In the genomic region with DNA sequence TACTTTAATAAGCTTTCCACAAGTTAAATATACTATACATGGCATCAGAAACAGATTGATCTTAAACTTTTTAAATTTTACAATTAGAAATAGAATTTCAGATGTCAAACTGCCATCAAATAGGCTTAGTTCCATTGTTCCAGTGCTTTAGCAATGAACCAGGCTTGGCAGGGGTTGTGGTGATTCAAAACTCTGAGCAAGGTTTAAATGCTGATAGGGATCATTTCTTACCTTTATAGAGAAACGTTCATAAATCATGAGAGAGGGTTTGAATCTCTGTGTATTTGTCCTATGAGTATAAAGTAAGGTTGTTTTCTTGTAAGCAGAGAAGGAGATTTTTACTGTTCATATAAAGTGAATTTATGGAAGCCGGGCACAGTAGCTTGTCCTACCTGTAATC, we compare ENCODE assay signal across 24 cellular contexts.
A peak's percentile ranks its signal among the peaks of the same experiment; 100 is the strongest.
DNase-seq lines count a peak whose midpoint lies in the region; ATAC-seq and TF ChIP-seq lines count a peak whose summit lies in the region.
"Had no signal": no experiment of that assay in that cellular context is flagged by ENCODE, and none has a peak within 500 bp of the region (broad histone marks: within the 10 kb centered on the region; RNA-seq: fewer than 3 reads in every experiment).

No MANE protein-coding gene starts in this region.

- no peak for TF ChIP-seq EP300 in tibial nerve (IDR thresholded peaks at IDR 0.05)

- H3K9me3 ChIP-seq in PC-3 (ENCODE audit: low read length): no peaks in the 10 kb centered on the region
- no peaks in the 10 kb centered on the region for H3K9me3 ChIP-seq in prostate gland
- H3K9me3 ChIP-seq in tibial nerve: peaks cover 0 to 3% (median 0%) of the 10 kb centered on the region in 4 donors
- H3K9me3 ChIP-seq: BE2C, BLaER1 had no signal

- H3K4me3 ChIP-seq in PC-3 (ENCODE audit: low read length): no peak overlapping the region
- no peak overlapping the region for H3K4me3 ChIP-seq in prostate gland
- no peak overlapping the region for H3K4me3 ChIP-seq in tibial nerve
- H3K4me3 ChIP-seq: BLaER1, GM12878 had no signal

- H3K4me2 ChIP-seq in PC-3 (ENCODE audit: low read length): no peak overlapping the region
- H3K4me2 ChIP-seq: BLaER1 had no signal

- POLR2A ChIA-PET in PC-3 (lab: Charles Lee; ENCODE audit: unreplicated experiment): no interaction called here

- CTCF ChIA-PET in PC-3 (lab: Charles Lee): no interaction called here

- H3K36me3 Mint-ChIP-seq in activated T-helper 17 cell treated with anti-CD3 and anti-CD28 coated beads, Interleukin-2, amount 50 U/mL, for 72 hours (ENCODE audit: low read depth): no peaks in the 10 kb centered on the region
- H3K36me3 Mint-ChIP-seq: CD14-positive monocyte; CD4-positive, alpha-beta memory T cell; CD4-positive, CD25-positive, alpha-beta regulatory T cell; CD8-positive, alpha-beta memory T cell had no signal

- BruUV-seq in PC-3 (replicated peaks; lab: Mats Ljungman, UMichigan): no TSS peak

- no peaks in the 10 kb centered on the region for H3K79me2 ChIP-seq in PC-3 (ENCODE audit: low read length)

- H3K9ac ChIP-seq in PC-3 (ENCODE audit: low read length): no peak overlapping the region
- H3K9ac ChIP-seq: BLaER1 had no signal

- H3F3A ChIP-seq in PC-3 (ENCODE audit: low read length, unreplicated experiment): no peaks in the 10 kb centered on the region

- H3K27ac Mint-ChIP-seq in activated T-helper 17 cell treated with anti-CD3 and anti-CD28 coated beads, Interleukin-2, amount 50 U/mL, for 72 hours: no peak overlapping the region
- H3K27ac Mint-ChIP-seq: CD14-positive monocyte; CD4-positive, alpha-beta memory T cell; CD4-positive, CD25-positive, alpha-beta regulatory T cell had no signal

- no peak for ATAC-seq in PC-3
- ATAC-seq in esophagus mucosa: peak; percentile 46
- ATAC-seq in activated T-helper 17 cell treated with anti-CD3 and anti-CD28 coated beads, Interleukin-2, amount 50 U/mL, for 72 hours (replicated peaks): no peak
- ATAC-seq: GM12878 had no signal

- TF ChIP-seq POLR2A in prostate gland (IDR thresholded peaks at IDR 0.05) (no peak), tibial nerve (IDR thresholded peaks at IDR 0.05) (no peak)

- no peak overlapping the region for H3K4me3 Mint-ChIP-seq in activated T-helper 17 cell treated with anti-CD3 and anti-CD28 coated beads, Interleukin-2, amount 50 U/mL, for 72 hours
- H3K4me3 Mint-ChIP-seq: CD14-positive monocyte; CD4-positive, alpha-beta memory T cell; CD4-positive, CD25-positive, alpha-beta regulatory T cell; CD8-positive, alpha-beta memory T cell had no signal

- DNase-seq in PC-3 (peak; percentile 43), prostate gland (ENCODE audit: low spot score) (peak; percentile 74), mesenteric fat pad (ENCODE audit: low spot score) (no peak), tibial nerve (ENCODE audit: low spot score in 2 of 2) (no peak)
- DNase-seq: 8988T; ACHN; BE2C; C1 segment of cervical spinal cord; CD4-positive, alpha-beta memory T cell; CD4-positive, CD25-positive, alpha-beta regulatory T cell; CD8-positive, alpha-beta memory T cell; COR-L47; DMS 273 treated with DMSO at 0.1 percent for 48 hours; DMS153; DMS53; DMS79; DND-41; EL; GDM1 had no signal

- intact Hi-C loops in PC-3 (cut with micrococcal nuclease) (no loop called here), prostate gland (cut with DNase I) (no loop called here)

- H3K4me1 Mint-ChIP-seq in activated T-helper 17 cell treated with anti-CD3 and anti-CD28 coated beads, Interleukin-2, amount 50 U/mL, for 72 hours: no peaks in the 10 kb centered on the region
- H3K4me1 Mint-ChIP-seq: CD14-positive monocyte; CD4-positive, alpha-beta memory T cell; CD4-positive, CD25-positive, alpha-beta regulatory T cell; CD8-positive, alpha-beta memory T cell had no signal

- H3K9me3 Mint-ChIP-seq in activated T-helper 17 cell treated with anti-CD3 and anti-CD28 coated beads, Interleukin-2, amount 50 U/mL, for 72 hours: peaks cover 5% of the 10 kb centered on the region

- peaks cover under 1% of the 10 kb centered on the region for H3K4me1 ChIP-seq in PC-3 (ENCODE audit: insufficient read depth, low read length)
- H3K4me1 ChIP-seq in prostate gland (replicated peaks): peaks cover 2% of the 10 kb centered on the region
- H3K4me1 ChIP-seq in tibial nerve: no peaks in the 10 kb centered on the region
- H3K4me1 ChIP-seq: BE2C, BLaER1 had no signal

- H3K27me3 Mint-ChIP-seq in activated T-helper 17 cell treated with anti-CD3 and anti-CD28 coated beads, Interleukin-2, amount 50 U/mL, for 72 hours: no peaks in the 10 kb centered on the region
- H3K27me3 Mint-ChIP-seq: CD4-positive, alpha-beta memory T cell; CD4-positive, CD25-positive, alpha-beta regulatory T cell had no signal

- no peaks in the 10 kb centered on the region for H4K20me1 ChIP-seq in PC-3 (ENCODE audit: low read length)
- H4K20me1 ChIP-seq: BLaER1 had no signal

- WGBS in prostate gland: 34% methylated on average over 2 of the region's 2 CpGs
- WGBS in tibial nerve, 2 donors: 75 to 85% methylated on average over 2 of the region's 2 CpGs

- H2AFZ ChIP-seq in PC-3 (ENCODE audit: low read length): no peak overlapping the region

- TF ChIP-seq CTCF in PC-3 (conservative IDR thresholded peaks at IDR 0.05; ENCODE audit: low read depth, low read length) (no peak), prostate gland (IDR thresholded peaks at IDR 0.05) (no peak), tibial nerve (IDR thresholded peaks at IDR 0.05) (no peak)

- H3K9me2 ChIP-seq in PC-3 (replicated peaks; ENCODE audit: low read length): no peaks in the 10 kb centered on the region

- no peaks in the 10 kb centered on the region for H3K27me3 ChIP-seq in PC-3 (ENCODE audit: low read length)
- H3K27me3 ChIP-seq in prostate gland (replicated peaks; ENCODE audit: insufficient read depth): no peaks in the 10 kb centered on the region
- no peaks in the 10 kb centered on the region for H3K27me3 ChIP-seq in tibial nerve
- H3K27me3 ChIP-seq: BE2C, BLaER1 had no signal

- H3K36me3 ChIP-seq in PC-3 (ENCODE audit: low read depth, low read length) (no peaks in the 10 kb centered on the region), prostate gland (no peaks in the 10 kb centered on the region), tibial nerve (no peaks in the 10 kb centered on the region)
- H3K36me3 ChIP-seq: BE2C, BLaER1 had no signal

- H3K27ac ChIP-seq in PC-3 (ENCODE audit: low read length) (no peak overlapping the region), prostate gland (peak overlapping the region in 1 of 2 donors; percentile 0), tibial nerve (no peak overlapping the region)
- H3K27ac ChIP-seq: BLaER1 had no signal

Comparison
In these comparisons a context has a peak if more than half of its experiments do, and no peak if none do; other contexts are left out.
1. DNase-seq: peak in PC-3 (single experiment) and prostate gland (single experiment); none in mesenteric fat pad (single experiment) and tibial nerve (0 of 2).